12 cellular contexts compared by ENCODE assay signal in the genomic region with DNA sequence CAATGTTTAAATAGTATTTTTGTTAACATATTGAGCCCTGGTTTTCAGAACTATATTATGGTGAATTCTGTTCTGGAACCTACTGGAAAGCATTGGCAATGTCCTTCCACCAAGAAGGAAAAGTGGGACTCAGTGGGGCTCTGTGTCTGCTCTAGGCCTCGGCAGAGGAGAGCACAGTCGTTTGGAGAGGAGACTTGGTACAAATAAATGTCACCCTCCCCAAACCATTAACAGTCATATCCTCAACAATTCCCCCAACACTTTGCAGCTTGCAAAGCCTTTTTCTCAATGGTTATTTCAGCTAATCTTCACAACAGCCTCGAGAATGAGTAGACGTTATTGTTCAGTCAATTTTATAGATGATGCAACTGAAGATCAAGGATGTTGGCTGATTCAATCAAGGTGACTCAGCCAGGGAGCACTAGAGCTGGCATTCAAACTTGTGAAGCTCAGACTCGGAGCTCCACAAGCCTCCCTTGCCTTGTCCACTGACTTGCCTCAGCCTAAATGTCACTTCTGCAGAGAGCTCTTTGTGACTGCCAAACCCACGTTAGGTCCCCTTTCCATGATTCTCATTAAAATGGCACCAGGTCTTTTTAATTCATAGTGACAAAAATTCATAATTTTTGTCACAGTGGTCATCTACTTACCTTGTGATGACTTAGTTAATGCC.
A peak's percentile ranks its signal among the peaks of the same experiment; 100 is the strongest.
DNase-seq lines count a peak whose midpoint lies in the region; ATAC-seq and TF ChIP-seq lines count a peak whose summit lies in the region.
"Had no signal": no experiment of that assay in that cellular context is flagged by ENCODE, and none has a peak within 500 bp of the region (broad histone marks: within the 10 kb centered on the region; RNA-seq: fewer than 3 reads in every experiment).

No MANE protein-coding gene starts in this region.

- no peaks in the 10 kb centered on the region for H3K79me2 ChIP-seq in GM23338 (replicated peaks; ENCODE audit: insufficient read depth)
- H3K79me2 ChIP-seq in MM.1S (ENCODE audit: low read length), result peaks cover 42% of the 10 kb centered on the region

- H3K27me3 ChIP-seq in GM23338 (ENCODE audit: insufficient read depth) (no peaks in the 10 kb centered on the region), MM.1S (replicated peaks; ENCODE audit: insufficient read depth, low read length) (no peaks in the 10 kb centered on the region)

- H3K27ac Mint-ChIP-seq in GM23338, result peak overlapping the region; percentile 52; the same call in 1 of the 2 replicates
- H3K27ac Mint-ChIP-seq in activated T-helper 2 cell treated with anti-CD3 and anti-CD28 coated beads, Interferon-gamma antibody, Interleukin-2, Interleukin-4, amounts not matched to agents 10 μg/mL and 5 μg/mL and 100 μg/mL, durations not matched to agents 14 hours and 24 hours and 36 hours, result no peak overlapping the region

- 0 out of 2 replicates have a peak, but pooled peaks cover 2% of the 10 kb centered on the region for H3K9me2 ChIP-seq in GM23338 (ENCODE audit: insufficient read depth)
- H3K9me2 ChIP-seq in MM.1S (replicated peaks; ENCODE audit: insufficient read depth, low read length), result no peaks in the 10 kb centered on the region

- peaks cover 2% of the 10 kb centered on the region for H3K27me3 Mint-ChIP-seq in GM23338 (ENCODE audit: insufficient read depth, low read depth, poor library complexity)
- H3K27me3 Mint-ChIP-seq in activated T-helper 2 cell treated with anti-CD3 and anti-CD28 coated beads, Interferon-gamma antibody, Interleukin-2, Interleukin-4, amounts not matched to agents 10 μg/mL and 5 μg/mL and 100 μg/mL, durations not matched to agents 14 hours and 24 hours and 36 hours (ENCODE audit: low read depth), result peaks cover 17% of the 10 kb centered on the region
- H3K27me3 Mint-ChIP-seq: IgD-negative memory B cell had no signal

- no peak overlapping the region for H3K9ac ChIP-seq in MM.1S (ENCODE audit: low read length)

- no peak for TF ChIP-seq CTCF in GM23338 (conservative IDR thresholded peaks at IDR 0.05; ENCODE audit: low read depth in 2 of 2)
- no peak for TF ChIP-seq CTCF in fibroblast of the aortic adventitia (IDR thresholded peaks at IDR 0.05; ENCODE audit: insufficient read depth, low read length)
- TF ChIP-seq CTCF in MM.1S (IDR thresholded peaks at IDR 0.05; ENCODE audit: low read length), result no peak

- no peaks in the 10 kb centered on the region for H3K9me3 ChIP-seq in MM.1S (replicated peaks; ENCODE audit: insufficient read depth, low read length)
- H3K9me3 ChIP-seq: neutrophil had no signal

- H3K27ac ChIP-seq in GM23338 (ENCODE audit: low read depth), result no peak overlapping the region
- no peak overlapping the region for H3K27ac ChIP-seq in MM.1S (ENCODE audit: low read length)

- H3K9me3 Mint-ChIP-seq in GM23338, result no peaks in the 10 kb centered on the region
- H3K9me3 Mint-ChIP-seq in activated T-helper 2 cell treated with anti-CD3 and anti-CD28 coated beads, Interferon-gamma antibody, Interleukin-2, Interleukin-4, amounts not matched to agents 10 μg/mL and 5 μg/mL and 100 μg/mL, durations not matched to agents 14 hours and 24 hours and 36 hours, result peaks cover 14% of the 10 kb centered on the region
- H3K9me3 Mint-ChIP-seq: central memory CD8-positive, alpha-beta T cell had no signal

- H3K4me3 ChIP-seq in GM23338, result no peak overlapping the region
- H3K4me3 ChIP-seq in fibroblast of the aortic adventitia (ENCODE audit: low read depth, low read length), result no peak overlapping the region
- H3K4me3 ChIP-seq in MM.1S (ENCODE audit: low read length), result no peak overlapping the region

- peak; percentile 87 for DNase-seq in AG08395 (ENCODE audit: low spot score)
- DNase-seq in GM23338 (ENCODE audit: low spot score), result no peak
- DNase-seq in T1000 (lab: John Stamatoyannopoulos, UW), result peak; percentile 46
- DNase-seq in fibroblast of the aortic adventitia (ENCODE audit: low read depth), result peak; percentile 96
- no peak for DNase-seq in MM.1S
- no peak for DNase-seq in left cardiac atrium
- no peak for DNase-seq in activated T-helper 2 cell treated with anti-CD3 and anti-CD28 coated beads, Interferon-gamma antibody, Interleukin-2, Interleukin-4, amounts not matched to agents 10 μg/mL and 5 μg/mL and 100 μg/mL, durations not matched to agents 14 hours and 24 hours and 36 hours (ENCODE audit: low spot score)
- DNase-seq: GDM1 had no signal

- H3K4me3 Mint-ChIP-seq in GM23338, result no peak overlapping the region
- no peak overlapping the region for H3K4me3 Mint-ChIP-seq in activated T-helper 2 cell treated with anti-CD3 and anti-CD28 coated beads, Interferon-gamma antibody, Interleukin-2, Interleukin-4, amounts not matched to agents 10 μg/mL and 5 μg/mL and 100 μg/mL, durations not matched to agents 14 hours and 24 hours and 36 hours (ENCODE audit: low read depth)
- H3K4me3 Mint-ChIP-seq: central memory CD8-positive, alpha-beta T cell; IgD-negative memory B cell had no signal

- H3K36me3 Mint-ChIP-seq in GM23338 (ENCODE audit: low read depth), result no peaks in the 10 kb centered on the region
- H3K36me3 Mint-ChIP-seq in activated T-helper 2 cell treated with anti-CD3 and anti-CD28 coated beads, Interferon-gamma antibody, Interleukin-2, Interleukin-4, amounts not matched to agents 10 μg/mL and 5 μg/mL and 100 μg/mL, durations not matched to agents 14 hours and 24 hours and 36 hours (ENCODE audit: low read depth), result peaks cover 23% of the 10 kb centered on the region

- H3K36me3 ChIP-seq in GM23338 (ENCODE audit: insufficient read depth), result no peaks in the 10 kb centered on the region
- no peaks in the 10 kb centered on the region; the same call in 1 of the 2 replicates for H3K36me3 ChIP-seq in MM.1S (replicated peaks; ENCODE audit: insufficient read depth, low read length)
- H3K36me3 ChIP-seq: neutrophil had no signal

- no peaks in the 10 kb centered on the region for H3K4me1 ChIP-seq in GM23338 (ENCODE audit: insufficient read depth)
- H3K4me1 ChIP-seq in MM.1S (ENCODE audit: low read length), result 0 out of 2 replicates have a peak, but pooled peaks cover 5% of the 10 kb centered on the region

- H3K4me1 Mint-ChIP-seq in GM23338, result no peaks in the 10 kb centered on the region
- peaks cover 22% of the 10 kb centered on the region for H3K4me1 Mint-ChIP-seq in activated T-helper 2 cell treated with anti-CD3 and anti-CD28 coated beads, Interferon-gamma antibody, Interleukin-2, Interleukin-4, amounts not matched to agents 10 μg/mL and 5 μg/mL and 100 μg/mL, durations not matched to agents 14 hours and 24 hours and 36 hours (ENCODE audit: low read depth)

- no peak overlapping the region for H2AFZ ChIP-seq in GM23338
- H2AFZ ChIP-seq in MM.1S (ENCODE audit: low read length), result no peak overlapping the region

- H4K20me1 ChIP-seq in GM23338 (replicated peaks; ENCODE audit: insufficient read depth) (no peaks in the 10 kb centered on the region), MM.1S (ENCODE audit: insufficient read depth, low read length) (no peaks in the 10 kb centered on the region)

- ATAC-seq in GM23338 (no peak), left cardiac atrium (no peak), HG02973 (IDR thresholded peaks at IDR 0.05; ENCODE audit: unreplicated experiment) (no peak)

- intact Hi-C loops in left cardiac atrium (cut with DNase I), result no loop called here
- intact Hi-C loops in activated T-helper 2 cell treated with anti-CD3 and anti-CD28 coated beads, Interferon-gamma antibody, Interleukin-2, Interleukin-4, amounts not matched to agents 10 μg/mL and 5 μg/mL and 100 μg/mL, durations not matched to agents 14 hours and 24 hours and 36 hours (cut with micrococcal nuclease), result no loop called here

- no peaks in the 10 kb centered on the region for H3F3A ChIP-seq in GM23338 (replicated peaks; ENCODE audit: low read depth)
- H3F3A ChIP-seq in MM.1S (ENCODE audit: insufficient read depth, low read length), result no peaks in the 10 kb centered on the region

- H3K4me2 ChIP-seq in GM23338 (no peak overlapping the region), MM.1S (ENCODE audit: low read depth, low read length) (no peak overlapping the region)

TF ChIP-seq in GM23338, 12 proteins besides CTCF, POLR2A, EP300 and RAD21 (continues in another document):
- TF ChIP-seq, protein P1, sequence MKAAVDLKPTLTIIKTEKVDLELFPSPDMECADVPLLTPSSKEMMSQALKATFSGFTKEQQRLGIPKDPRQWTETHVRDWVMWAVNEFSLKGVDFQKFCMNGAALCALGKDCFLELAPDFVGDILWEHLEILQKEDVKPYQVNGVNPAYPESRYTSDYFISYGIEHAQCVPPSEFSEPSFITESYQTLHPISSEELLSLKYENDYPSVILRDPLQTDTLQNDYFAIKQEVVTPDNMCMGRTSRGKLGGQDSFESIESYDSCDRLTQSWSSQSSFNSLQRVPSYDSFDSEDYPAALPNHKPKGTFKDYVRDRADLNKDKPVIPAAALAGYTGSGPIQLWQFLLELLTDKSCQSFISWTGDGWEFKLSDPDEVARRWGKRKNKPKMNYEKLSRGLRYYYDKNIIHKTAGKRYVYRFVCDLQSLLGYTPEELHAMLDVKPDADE (IDR thresholded peaks at IDR 0.05), result no peak

Comparison
In these comparisons a context has a peak if more than half of its experiments do, and no peak if none do; other contexts are left out.
1. DNase-seq: peak in AG08395 (single experiment), T1000 (single experiment) and fibroblast of the aortic adventitia (single experiment); none in GM23338 (single experiment), MM.1S (single experiment), left cardiac atrium (single experiment) and activated T-helper 2 cell treated with anti-CD3 and anti-CD28 coated beads, Interferon-gamma antibody, Interleukin-2, Interleukin-4, amounts not matched to agents 10 μg/mL and 5 μg/mL and 100 μg/mL, durations not matched to agents 14 hours and 24 hours and 36 hours (single experiment).